2 cellular contexts compared by ENCODE assay signal in genomic region chr5:123211084-123211483, GRCh38.
TF ChIP-seq lines count a peak whose summit lies in the region.

No MANE protein-coding gene starts in this region.

TF ChIP-seq in IMR-90, 13 proteins besides CTCF, POLR2A, EP300 and RAD21:
- TF ChIP-seq SMC3 (IDR thresholded peaks at IDR 0.05; ENCODE audit: low read depth, low read length) (no peak), CEBPB (IDR thresholded peaks at IDR 0.05; ENCODE audit: low read depth, low read length) (peak; percentile 60), CHD1 (IDR thresholded peaks at IDR 0.05; ENCODE audit: low read depth, low read length) (no peak), RCOR1 (IDR thresholded peaks at IDR 0.05; ENCODE audit: insufficient replicate concordance, low read length) (no peak)

TF ChIP-seq in H1, 55 proteins besides CTCF, POLR2A, EP300 and RAD21:
- TF ChIP-seq SRF (IDR thresholded peaks at IDR 0.05; ENCODE audit: low read depth, low read length) (no peak), CEBPB (IDR thresholded peaks at IDR 0.05; ENCODE audit: low read depth, low read length) (peak; percentile 61; the same call in 1 of the 2 replicates)
